ENCODE assay signal across 12 cellular contexts in the genomic region with DNA sequence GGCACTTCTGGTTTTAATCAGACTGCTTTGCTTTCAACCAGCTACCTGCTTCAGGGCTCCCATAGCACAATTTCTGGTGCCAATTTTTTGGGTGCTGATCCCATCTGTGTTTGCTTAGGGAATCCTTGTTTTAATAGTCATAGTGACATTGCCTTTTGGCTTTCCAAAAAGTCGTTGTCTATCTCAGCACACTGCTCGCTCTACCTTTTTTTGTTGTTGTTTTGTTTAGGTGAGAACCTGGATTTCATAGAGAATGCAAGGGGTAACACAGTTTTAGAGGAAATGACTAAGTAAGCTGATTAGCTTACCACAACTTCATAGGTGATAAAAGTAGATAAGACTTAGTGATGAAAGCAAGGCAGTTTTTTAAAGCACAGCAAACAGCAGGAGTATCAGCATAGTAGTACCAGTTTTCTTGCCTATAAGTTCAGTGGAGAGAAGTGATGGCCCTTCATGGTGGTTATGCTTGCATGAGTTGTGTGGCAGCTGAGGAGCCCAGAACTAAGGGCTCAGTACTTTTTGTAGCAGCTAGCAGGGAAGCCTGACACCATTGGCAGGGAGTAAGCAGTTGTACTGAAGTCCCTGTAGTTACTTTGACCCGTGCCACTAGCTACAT. TPM values are rescaled to one million over a fixed set of nuclear protein-coding genes. Genes with fewer than 3 reads are reported as not detected.
A peak's percentile ranks its signal among the peaks of the same experiment; 100 is the strongest.
DNase-seq lines count a peak whose midpoint lies in the region; ATAC-seq and TF ChIP-seq lines count a peak whose summit lies in the region.
"Had no signal": no experiment of that assay in that cellular context is flagged by ENCODE, and none has a peak within 500 bp of the region (broad histone marks: within the 10 kb centered on the region; RNA-seq: fewer than 3 reads in every experiment).

No MANE protein-coding gene starts in this region.

- TF ChIP-seq CTCF in ascending aorta (IDR thresholded peaks at IDR 0.05), result no peak

- no peaks in the 10 kb centered on the region for H3K27me3 ChIP-seq in CD4-positive, CD25-positive, alpha-beta regulatory T cell (ENCODE audit: control insufficient read depth, insufficient read depth, low read length)
- no peaks in the 10 kb centered on the region for H3K27me3 ChIP-seq in HAP-1 (ENCODE audit: low read depth)
- H3K27me3 ChIP-seq in ascending aorta, result no peaks in the 10 kb centered on the region
- H3K27me3 ChIP-seq: body of pancreas, tibial artery had no signal

- peak overlapping the region; percentile 80 to 90 (median 81) for H3K27ac Mint-ChIP-seq in CD4-positive, CD25-positive, alpha-beta regulatory T cell
- H3K27ac Mint-ChIP-seq in T-helper 17 cell, result peak overlapping the region; percentile 86
- peak overlapping the region; percentile 79 to 80 for H3K27ac Mint-ChIP-seq in effector memory CD8-positive, alpha-beta T cell

- H3K4me1 Mint-ChIP-seq in CD4-positive, CD25-positive, alpha-beta regulatory T cell, result peaks cover 32 to 90% (median 63%) of the 10 kb centered on the region in 4 donors
- H3K4me1 Mint-ChIP-seq in T-helper 17 cell, result peaks cover 41% of the 10 kb centered on the region
- peaks cover 37 to 75% of the 10 kb centered on the region in 2 donors for H3K4me1 Mint-ChIP-seq in effector memory CD8-positive, alpha-beta T cell (ENCODE audit: low read depth in 2 of 2)

- no peaks in the 10 kb centered on the region for H3K27me3 Mint-ChIP-seq in CD4-positive, CD25-positive, alpha-beta regulatory T cell
- no peaks in the 10 kb centered on the region for H3K27me3 Mint-ChIP-seq in T-helper 17 cell
- H3K27me3 Mint-ChIP-seq in effector memory CD8-positive, alpha-beta T cell, result no peaks in the 10 kb centered on the region

- intact Hi-C loops in ascending aorta (cut with DNase I), result no loop called here

- peaks cover 3% of the 10 kb centered on the region for H3K36me3 Mint-ChIP-seq in CD4-positive, CD25-positive, alpha-beta regulatory T cell
- H3K36me3 Mint-ChIP-seq in T-helper 17 cell (ENCODE audit: low read depth), result no peaks in the 10 kb centered on the region
- peaks cover 22% of the 10 kb centered on the region for H3K36me3 Mint-ChIP-seq in effector memory CD8-positive, alpha-beta T cell (ENCODE audit: insufficient read depth)

- in situ Hi-C loops in HAP-1 (cut with MboI; ENCODE audit: low sequenced_read_pairs), result no loop called here

- peak; percentile 28 to 71 (median 64) for DNase-seq in CD4-positive, CD25-positive, alpha-beta regulatory T cell
- no peak for DNase-seq in T-helper 17 cell
- peak in 1 of 3 experiments; percentile 28 for DNase-seq in effector memory CD8-positive, alpha-beta T cell
- DNase-seq in NOMO-1 (lab: John Stamatoyannopoulos, UW; ENCODE audit: unreplicated experiment in 2 of 2), result no peak
- DNase-seq in HAP-1 (ENCODE audit: low spot score in 2 of 2), result no peak
- DNase-seq in ascending aorta (ENCODE audit: low spot score in 2 of 2), result no peak
- DNase-seq in glomerular visceral epithelial cell (ENCODE audit: extremely low spot score), result no peak
- DNase-seq: body of pancreas; MV-4-11; NK-92 treated with Interleukin-12 subunit alpha and Interleukin-12 subunit beta, amount 100 ng/mL, for 24 hours; tibial artery had no signal

- H3K4me1 ChIP-seq in CD4-positive, CD25-positive, alpha-beta regulatory T cell (ENCODE audit: control insufficient read depth, insufficient read depth, low read length, poor library complexity, severe bottlenecking), result peaks cover 57% of the 10 kb centered on the region
- H3K4me1 ChIP-seq in HAP-1 (no peaks in the 10 kb centered on the region), ascending aorta (peaks cover 0 to 17% of the 10 kb centered on the region in 2 donors)

- peak; percentile 93 to 96 for ATAC-seq in CD4-positive, CD25-positive, alpha-beta regulatory T cell (ENCODE audit: low read depth in 2 of 2)
- ATAC-seq in GM18520 (IDR thresholded peaks at IDR 0.05; ENCODE audit: unreplicated experiment) (peak; percentile 63), T-helper 17 cell (peak; percentile 94)
- peak; percentile 95 for ATAC-seq in effector memory CD8-positive, alpha-beta T cell (replicated peaks)
- ATAC-seq: body of pancreas had no signal

- no peaks in the 10 kb centered on the region for H3K9me3 Mint-ChIP-seq in CD4-positive, CD25-positive, alpha-beta regulatory T cell
- H3K9me3 Mint-ChIP-seq in effector memory CD8-positive, alpha-beta T cell, result no peaks in the 10 kb centered on the region

- H3K4me3 ChIP-seq in CD4-positive, CD25-positive, alpha-beta regulatory T cell (ENCODE audit: low read depth, low read length), result peak overlapping the region; percentile 72
- H3K4me3 ChIP-seq in HAP-1, result no peak overlapping the region
- H3K4me3 ChIP-seq in ascending aorta, result no peak overlapping the region
- H3K4me3 ChIP-seq: body of pancreas, tibial artery had no signal

- no peaks in the 10 kb centered on the region for H3K36me3 ChIP-seq in CD4-positive, CD25-positive, alpha-beta regulatory T cell (ENCODE audit: control insufficient read depth, insufficient read depth, low read length)
- H3K36me3 ChIP-seq in HAP-1 (replicated peaks), result no peaks in the 10 kb centered on the region
- H3K36me3 ChIP-seq in ascending aorta, result no peaks in the 10 kb centered on the region
- H3K36me3 ChIP-seq: tibial artery had no signal

- H3K9me3 ChIP-seq in CD4-positive, CD25-positive, alpha-beta regulatory T cell (ENCODE audit: control insufficient read depth in 2 of 2, low read length in 2 of 2), result no peaks in the 10 kb centered on the region
- no peaks in the 10 kb centered on the region for H3K9me3 ChIP-seq in T-helper 17 cell (ENCODE audit: control insufficient read depth, low read length, poor library complexity, severe bottlenecking)
- H3K9me3 ChIP-seq in HAP-1, result no peaks in the 10 kb centered on the region
- H3K9me3 ChIP-seq in ascending aorta, result no peaks in the 10 kb centered on the region
- H3K9me3 ChIP-seq: body of pancreas, tibial artery had no signal

- H3K27ac ChIP-seq in CD4-positive, CD25-positive, alpha-beta regulatory T cell (ENCODE audit: insufficient read depth, low read length, poor library complexity, severe bottlenecking), result peak overlapping the region; percentile 83
- H3K27ac ChIP-seq in ascending aorta, result no peak overlapping the region
- H3K27ac ChIP-seq: body of pancreas, tibial artery had no signal

- peak overlapping the region; percentile 63 to 81 (median 75) for H3K4me3 Mint-ChIP-seq in CD4-positive, CD25-positive, alpha-beta regulatory T cell
- peak overlapping the region; percentile 68 for H3K4me3 Mint-ChIP-seq in T-helper 17 cell
- peak overlapping the region; percentile 48 to 68 for H3K4me3 Mint-ChIP-seq in effector memory CD8-positive, alpha-beta T cell

RNA-seq across cellular contexts. Expression of a gene that starts 31.3 kb away (rescaled TPM):
- total RNA-seq in CD4-positive, CD25-positive, alpha-beta regulatory T cell, result 56.4 TPM
- polyA plus RNA-seq in CD4-positive, CD25-positive, alpha-beta regulatory T cell, result 10 to 100 TPM; 37.7 to 61.3 (median 52.1) TPM
- 10 to 100 TPM; 42.1 to 50.4 TPM for total RNA-seq in T-helper 17 cell
- 43.6 TPM for total RNA-seq in ascending aorta

Comparison
In these comparisons a context has a peak if more than half of its experiments do, and no peak if none do; other contexts are left out.
1. DNase-seq: peak in CD4-positive, CD25-positive, alpha-beta regulatory T cell (3 of 3); none in T-helper 17 cell (0 of 3), NOMO-1 (0 of 2), HAP-1 (0 of 2), ascending aorta (0 of 2) and glomerular visceral epithelial cell (single experiment).
2. Peak in every context shown above with its lines, with median percentiles within 50 percentile points of each other: ATAC-seq, H3K27ac Mint-ChIP-seq and H3K4me3 Mint-ChIP-seq.